In genomic region chr1:23166854-23167253, GRCh38 we compare ENCODE assay signal across 8 cellular contexts. TPM values are rescaled to one million over a fixed set of nuclear protein-coding genes. Genes with fewer than 3 reads are reported as not detected.
DNase-seq lines count a peak whose midpoint lies in the region; ATAC-seq and TF ChIP-seq lines count a peak whose summit lies in the region.
"Had no signal": no experiment of that assay in that cellular context is flagged by ENCODE, and none has a peak within 500 bp of the region (broad histone marks: within the 10 kb centered on the region; RNA-seq: fewer than 3 reads in every experiment).

No MANE protein-coding gene starts in this region.

- no peak for ATAC-seq in activated T-helper 17 cell treated with anti-CD3 and anti-CD28 coated beads, Interleukin-2, amount 50 U/mL, for 72 hours (replicated peaks)
- ATAC-seq in stimulated activated memory B cell treated with anti-CD40 and anti-IgM and Interleukin-4, amounts not matched to agents 10 μg/mL and 1 μg/mL and 100 μg/mL, for 72 hours = no peak

- peak; percentile 41; the same call in 1 of the 2 replicates for TF ChIP-seq CTCF in HFFc6 (IDR thresholded peaks at IDR 0.05)

- H3K4me1 Mint-ChIP-seq in HFFc6 (ENCODE audit: low read depth) = peaks cover 62% of the 10 kb centered on the region
- H3K4me1 Mint-ChIP-seq in activated T-helper 17 cell treated with anti-CD3 and anti-CD28 coated beads, Interleukin-2, amount 50 U/mL, for 72 hours = peaks cover 14% of the 10 kb centered on the region
- peaks cover 29% of the 10 kb centered on the region for H3K4me1 Mint-ChIP-seq in stimulated activated memory B cell treated with anti-CD40 and anti-IgM and Interleukin-4, amounts not matched to agents 10 μg/mL and 1 μg/mL and 100 μg/mL, for 72 hours

- no peaks in the 10 kb centered on the region for H3K36me3 Mint-ChIP-seq in HFFc6 (ENCODE audit: low read depth)
- no peaks in the 10 kb centered on the region for H3K36me3 Mint-ChIP-seq in activated T-helper 17 cell treated with anti-CD3 and anti-CD28 coated beads, Interleukin-2, amount 50 U/mL, for 72 hours (ENCODE audit: low read depth)
- no peaks in the 10 kb centered on the region for H3K36me3 Mint-ChIP-seq in stimulated activated memory B cell treated with anti-CD40 and anti-IgM and Interleukin-4, amounts not matched to agents 10 μg/mL and 1 μg/mL and 100 μg/mL, for 72 hours

- peak overlapping the region; percentile 71 for H3K4me3 ChIP-seq in iPS-11a (ENCODE audit: low read depth, low read length)

- no peaks in the 10 kb centered on the region for H3K9me3 Mint-ChIP-seq in HFFc6
- H3K9me3 Mint-ChIP-seq in activated T-helper 17 cell treated with anti-CD3 and anti-CD28 coated beads, Interleukin-2, amount 50 U/mL, for 72 hours = no peaks in the 10 kb centered on the region
- H3K9me3 Mint-ChIP-seq in stimulated activated memory B cell treated with anti-CD40 and anti-IgM and Interleukin-4, amounts not matched to agents 10 μg/mL and 1 μg/mL and 100 μg/mL, for 72 hours = no peaks in the 10 kb centered on the region

- peak overlapping the region; percentile 75 for H3K27ac Mint-ChIP-seq in HFFc6
- no peak overlapping the region for H3K27ac Mint-ChIP-seq in activated T-helper 17 cell treated with anti-CD3 and anti-CD28 coated beads, Interleukin-2, amount 50 U/mL, for 72 hours
- no peak overlapping the region for H3K27ac Mint-ChIP-seq in stimulated activated memory B cell treated with anti-CD40 and anti-IgM and Interleukin-4, amounts not matched to agents 10 μg/mL and 1 μg/mL and 100 μg/mL, for 72 hours

- H3K4me3 Mint-ChIP-seq in HFFc6 = peak overlapping the region; percentile 97
- peak overlapping the region; percentile 85 for H3K4me3 Mint-ChIP-seq in activated T-helper 17 cell treated with anti-CD3 and anti-CD28 coated beads, Interleukin-2, amount 50 U/mL, for 72 hours
- peak overlapping the region; percentile 66 for H3K4me3 Mint-ChIP-seq in stimulated activated memory B cell treated with anti-CD40 and anti-IgM and Interleukin-4, amounts not matched to agents 10 μg/mL and 1 μg/mL and 100 μg/mL, for 72 hours

- H3K27me3 Mint-ChIP-seq in HFFc6 (ENCODE audit: insufficient read depth) = peaks cover 2% of the 10 kb centered on the region
- H3K27me3 Mint-ChIP-seq in activated T-helper 17 cell treated with anti-CD3 and anti-CD28 coated beads, Interleukin-2, amount 50 U/mL, for 72 hours = no peaks in the 10 kb centered on the region
- no peaks in the 10 kb centered on the region for H3K27me3 Mint-ChIP-seq in stimulated activated memory B cell treated with anti-CD40 and anti-IgM and Interleukin-4, amounts not matched to agents 10 μg/mL and 1 μg/mL and 100 μg/mL, for 72 hours

- DNase-seq in HFFc6 = no peak
- no peak for DNase-seq in NCI-H1436 treated with DMSO at 0.1 percent for 48 hours (lab: John Stamatoyannopoulos, UW)
- no peak for DNase-seq in NCI-H82 treated with DMSO at 0.1 percent for 48 hours (lab: John Stamatoyannopoulos, UW; ENCODE audit: unreplicated experiment)
- DNase-seq in amniotic stem cell (lab: John Stamatoyannopoulos, UW) = no peak

RNA-seq across cellular contexts. Expression of gene LUZP1, which starts 1.8 kb away (rescaled TPM):
- 10 to 100 TPM; 47.3 to 55.6 (median 53.0) TPM for total RNA-seq in HFFc6 (2021; fragmentation: NEBNext Ultra II Directional; extraction: Animal tissue kit (Norgen Biotek cat#: 25700))
- 10 to 100 TPM; 14.8 to 22.0 TPM for total RNA-seq in activated T-helper 17 cell treated with anti-CD3 and anti-CD28 coated beads, Interleukin-2, amount 50 U/mL, for 72 hours

RNA-seq across cellular contexts. Expression of gene HTR1D, which starts 50.4 kb away (rescaled TPM):
- total RNA-seq in HFFc6 (2021; fragmentation: NEBNext Ultra II Directional; extraction: Animal tissue kit (Norgen Biotek cat#: 25700)) = under 1 TPM; 0.17 to 0.53 (median 0.44) TPM
- total RNA-seq in activated T-helper 17 cell treated with anti-CD3 and anti-CD28 coated beads, Interleukin-2, amount 50 U/mL, for 72 hours = not detected
- total RNA-seq: esophagus mucosa had no signal
